ENCODE assay signal across 25 cellular contexts in the genomic region with DNA sequence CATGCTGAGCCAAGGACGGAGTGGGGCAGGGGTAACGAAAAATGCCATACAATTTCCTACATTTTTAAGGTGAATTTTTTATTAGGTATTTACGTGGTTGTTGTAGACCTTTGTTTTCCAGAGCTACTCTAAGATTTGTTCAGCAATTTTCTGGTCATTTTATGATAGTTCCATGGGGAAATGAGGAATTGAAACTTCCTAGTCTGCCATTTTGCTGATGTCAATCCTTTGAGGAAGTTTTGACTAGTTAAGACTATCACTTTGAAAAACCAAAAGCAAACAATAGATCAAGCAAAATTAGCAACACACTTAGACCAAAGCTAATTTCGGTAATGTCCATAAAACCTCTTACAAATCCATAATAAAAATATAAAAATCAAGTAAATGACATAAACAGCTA. TPM values are rescaled to one million over a fixed set of nuclear protein-coding genes. Genes with fewer than 3 reads are reported as not detected.
"Had no signal": no experiment of that assay in that cellular context is flagged by ENCODE, and none has a peak within 500 bp of the region (broad histone marks: within the 10 kb centered on the region; RNA-seq: fewer than 3 reads in every experiment).

No MANE protein-coding gene starts in this region.

- DNase-seq: activated B cell treated with CpG ODN at 0.5 μM for 24 hours; activated CD4-positive, alpha-beta T cell treated with anti-CD3 and anti-CD28 coated beads for 1 hour; activated CD4-positive, alpha-beta T cell treated with anti-CD3 and anti-CD28 coated beads, Interleukin-2, amount 10 ng/mL, durations not matched to agents 24 days and 14 days; activated CD4-positive, alpha-beta T cell treated with anti-CD3 and anti-CD28 coated beads, Interleukin-2, amount 50 U/mL, for 48 hours; activated CD8-positive, alpha-beta memory T cell treated with anti-CD3 and anti-CD28 coated beads for 24 hours; activated gamma-delta T cell treated with Interleukin-2 at 50 U/mL for 16 hours; activated naive CD4-positive, alpha-beta T cell treated with anti-CD3 and anti-CD28 coated beads, Interleukin-2, amount 10 ng/mL, durations not matched to agents 7 days and 5 days; activated naive CD8-positive, alpha-beta T cell treated with anti-CD3 and anti-CD28 coated beads for 36 hours; activated T-cell treated with anti-CD3 and anti-CD28 coated beads, Interleukin-2, amount 50 U/mL, for 4 hours; cerebellar nuclear complex; KG1; NCI-H1105 treated with DMSO at 0.1 percent for 48 hours; NCI-H146; NCI-H187 treated with DMSO at 0.1 percent for 48 hours; NCI-H2171; NCI-H2227 treated with DMSO at 0.1 percent for 48 hours; NCI-H446 treated with DMSO at 0.1 percent for 48 hours; NCI-H774; PC-9; SIG-M5; T-helper 17 cell; T-helper 9 cell had no signal

- H3K27ac ChIP-seq: PC-9 had no signal

- H3K4me3 ChIP-seq: PC-9 had no signal

- H3K4me2 ChIP-seq: PC-9 had no signal

- H2AFZ ChIP-seq: PC-9 had no signal

- ATAC-seq: activated T-cell treated with anti-CD3 and anti-CD28 coated beads, Interleukin-2, amount 50 U/mL, for 4 hours; T-helper 17 cell had no signal

- FAIRE-seq: colon, TTC549 had no signal

RNA-seq across cellular contexts. Expression of a gene that starts 7.0 kb away (rescaled TPM):
- total RNA-seq: activated B cell treated with CpG ODN at 0.5 μM for 24 hours; activated CD4-positive, alpha-beta T cell treated with anti-CD3 and anti-CD28 coated beads, Interleukin-2, amount 10 ng/mL, durations not matched to agents 24 days and 14 days; activated naive CD8-positive, alpha-beta T cell treated with anti-CD3 and anti-CD28 coated beads for 36 hours had no signal

RNA-seq across cellular contexts. Expression of a gene that starts 42.6 kb away (rescaled TPM):
- total RNA-seq: activated B cell treated with CpG ODN at 0.5 μM for 24 hours, M059J had no signal
